In the genomic region with DNA sequence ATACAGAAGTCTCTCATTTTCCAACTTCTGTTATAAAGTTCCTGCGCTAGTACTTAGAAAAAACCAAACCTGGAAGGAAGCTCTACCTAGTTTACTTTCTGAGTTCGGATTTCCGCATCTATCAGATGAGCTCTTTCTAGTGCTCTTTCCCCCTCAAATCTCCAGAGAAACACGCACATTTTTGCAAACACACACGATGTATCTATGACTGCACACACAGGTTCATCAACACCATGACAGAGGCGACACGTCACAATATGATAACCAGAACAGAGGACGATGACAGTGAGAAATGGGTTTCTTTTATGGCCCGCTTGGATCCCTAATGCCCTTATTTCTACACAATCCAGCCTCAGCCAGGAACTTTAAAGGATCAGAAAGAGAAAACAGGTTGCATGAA, we compare ENCODE assay signal across 10 cellular contexts. TPM values are rescaled to one million over a fixed set of nuclear protein-coding genes. Genes with fewer than 3 reads are reported as not detected.
DNase-seq lines count a peak whose midpoint lies in the region; ATAC-seq, FAIRE-seq and TF ChIP-seq lines count a peak whose summit lies in the region.
"Had no signal": no experiment of that assay in that cellular context is flagged by ENCODE, and none has a peak within 500 bp of the region (broad histone marks: within the 10 kb centered on the region; RNA-seq: fewer than 3 reads in every experiment).

No MANE protein-coding gene starts in this region.

- H3K9ac ChIP-seq in KMS-11 (peak overlapping the region; percentile 72; the same call in 1 of the 2 replicates), endothelial cell of umbilical vein (replicated peaks; ENCODE audit: extremely low read depth, insufficient read depth, low read length) (no peak overlapping the region)

- H3K27me3 ChIP-seq in AG04450 (ENCODE audit: control insufficient read depth, insufficient read depth, low read length) (peaks cover 20% of the 10 kb centered on the region), KMS-11 (ENCODE audit: insufficient read depth, low read depth) (no peaks in the 10 kb centered on the region), endothelial cell of umbilical vein (ENCODE audit: control insufficient read depth in 2 of 2, insufficient read depth in 2 of 2, low read length in 2 of 2) (peaks cover 12 to 35% of the 10 kb centered on the region in 2 experiments), neutrophil (no peaks in the 10 kb centered on the region)

- H3K4me3 ChIP-seq in AG04450 (ENCODE audit: low read depth, low read length) (peak overlapping the region; percentile 50; the same call in 1 of the 2 replicates), KMS-11 (IDR thresholded peaks at IDR 0.05; ENCODE audit: insufficient read depth, low read depth, low read length) (no peak overlapping the region), WI38 (ENCODE audit: low read depth, low read length) (peak overlapping the region; percentile 46), endothelial cell of umbilical vein (replicated peaks in 1 of 3; ENCODE audit: insufficient read depth in 1 of 3, low read depth in 1 of 3, low read length in 3 of 3) (peak overlapping the region; percentile 26 to 67 (median 28)), neutrophil (ENCODE audit: low read depth in 1 of 2, low read length in 1 of 2) (peak overlapping the region; percentile 60 to 67)

- H4K20me1 ChIP-seq in KMS-11 (ENCODE audit: insufficient read depth): no peaks in the 10 kb centered on the region
- no peaks in the 10 kb centered on the region for H4K20me1 ChIP-seq in endothelial cell of umbilical vein (replicated peaks; ENCODE audit: control insufficient read depth, extremely low read depth, insufficient read depth, low read length)

- CTCF ChIA-PET in AG04450 (lab: Charles Lee): no interaction called here
- CTCF ChIA-PET in endothelial cell of umbilical vein (lab: Charles Lee): interaction anchor here (1.5 kb wide), 1 partner anchor 79 kb away, joined by 5 read pairs; no protein-coding TSS in a partner anchor

- TF ChIP-seq POLR2A in endothelial cell of umbilical vein (IDR thresholded peaks at IDR 0.05; ENCODE audit: low read depth, low read length): no peak

- no peaks in the 10 kb centered on the region for H3K9me1 ChIP-seq in endothelial cell of umbilical vein (replicated peaks; ENCODE audit: control insufficient read depth, extremely low read depth, insufficient read depth, low read length)

- POLR2A ChIA-PET in AG04450 (lab: Yijun Ruan, JAX): interaction anchor here (0.6 kb wide), 1 partner anchor 11 kb away, joined by 3 read pairs; no protein-coding TSS in a partner anchor
- POLR2A ChIA-PET in endothelial cell of umbilical vein (lab: Charles Lee): no interaction called here

- H3K4me2 ChIP-seq in KMS-11 (peak overlapping the region; percentile 93), endothelial cell of umbilical vein (ENCODE audit: insufficient read depth, low read length) (peak overlapping the region; percentile 89)

- no peak for FAIRE-seq in endothelial cell of umbilical vein (lab: Jason Lieb, UNC)

- ATAC-seq in GM18868 (IDR thresholded peaks at IDR 0.05; ENCODE audit: unreplicated experiment): peak; percentile 24
- ATAC-seq in esophagus mucosa: no peak
- no peak for ATAC-seq in GM18873 (IDR thresholded peaks at IDR 0.05; ENCODE audit: low FRiP score, unreplicated experiment)
- ATAC-seq: HCT116 had no signal

- H3K4me1 ChIP-seq in KMS-11 (ENCODE audit: low read depth, poor library complexity, severe bottlenecking) (peaks cover 16% of the 10 kb centered on the region), endothelial cell of umbilical vein (ENCODE audit: control insufficient read depth, extremely low read depth, insufficient read depth, low read length) (peaks cover 9% of the 10 kb centered on the region), neutrophil (ENCODE audit: control insufficient read depth in 1 of 2, insufficient read depth in 1 of 2, low read depth in 1 of 2, low read length in 1 of 2) (peaks cover 15 to 18% of the 10 kb centered on the region in 2 experiments)

- H3K79me2 ChIP-seq in KMS-11 (ENCODE audit: insufficient read depth, low read depth): no peaks in the 10 kb centered on the region
- H3K79me2 ChIP-seq in endothelial cell of umbilical vein (ENCODE audit: control insufficient read depth, insufficient read depth, low read length): no peaks in the 10 kb centered on the region

- H3K36me3 ChIP-seq in KMS-11 (ENCODE audit: insufficient read depth) (no peaks in the 10 kb centered on the region), endothelial cell of umbilical vein (ENCODE audit: control insufficient read depth in 2 of 2, extremely low read depth in 1 of 2, insufficient read depth in 2 of 2, low read length in 2 of 2) (no peaks in the 10 kb centered on the region), neutrophil (no peaks in the 10 kb centered on the region)

- no TSS peak for BruUV-seq in endothelial cell of umbilical vein (replicated peaks; lab: Mats Ljungman, UMichigan)

- H3K9me3 ChIP-seq in AG04450 (ENCODE audit: control insufficient read depth, insufficient read depth, low read length) (no peaks in the 10 kb centered on the region), endothelial cell of umbilical vein (replicated peaks; ENCODE audit: control insufficient read depth, insufficient read depth, low read length) (no peaks in the 10 kb centered on the region), neutrophil (no peaks in the 10 kb centered on the region)

- H2AFZ ChIP-seq in KMS-11 (ENCODE audit: low read depth): peak overlapping the region; percentile 96
- H2AFZ ChIP-seq in endothelial cell of umbilical vein (ENCODE audit: low read depth, low read length): peak overlapping the region; percentile 81

- intact Hi-C loops in endothelial cell of umbilical vein (cut with micrococcal nuclease): no loop called here

- DNase-seq in AG04450 (ENCODE audit: low read depth, low spot score): no peak
- peak; percentile 3 for DNase-seq in endothelial cell of umbilical vein (ENCODE audit: low read depth, low spot score)

- dilution Hi-C loops in endothelial cell of umbilical vein (cut with MboI; ENCODE audit: extremely low pct_ligation_motif_present, low sequenced_read_pairs): no loop called here

- no peak for TF ChIP-seq CTCF in AG04450 (IDR thresholded peaks at IDR 0.05; ENCODE audit: low read depth, low read length)
- no peak for TF ChIP-seq CTCF in KMS-11 (conservative IDR thresholded peaks at IDR 0.05; ENCODE audit: low read depth, low read length)
- TF ChIP-seq CTCF in WI38 (IDR thresholded peaks at IDR 0.05; ENCODE audit: low read depth, low read length): no peak
- TF ChIP-seq CTCF in endothelial cell of umbilical vein (IDR thresholded peaks at IDR 0.05; ENCODE audit: extremely low read depth in 1 of 2, insufficient read depth in 1 of 2, low read depth in 1 of 2, low read length in 2 of 2): no peak
- TF ChIP-seq CTCF in neutrophil (IDR thresholded peaks at IDR 0.05): no peak

- H3K27ac ChIP-seq in AG04450 (ENCODE audit: low read depth, low read length) (peak overlapping the region; percentile 11), KMS-11 (peak overlapping the region; percentile 76), endothelial cell of umbilical vein (ENCODE audit: insufficient read depth, low read depth, low read length) (no peak overlapping the region), neutrophil (peak overlapping the region; percentile 20)

TF ChIP-seq in endothelial cell of umbilical vein, 7 proteins besides CTCF, POLR2A, EP300 and RAD21:
- peak; percentile 23 for TF ChIP-seq EZH2 (IDR thresholded peaks at IDR 0.05; ENCODE audit: borderline replicate concordance, low read depth, low read length, severe bottlenecking)
- TF ChIP-seq, protein P1, sequence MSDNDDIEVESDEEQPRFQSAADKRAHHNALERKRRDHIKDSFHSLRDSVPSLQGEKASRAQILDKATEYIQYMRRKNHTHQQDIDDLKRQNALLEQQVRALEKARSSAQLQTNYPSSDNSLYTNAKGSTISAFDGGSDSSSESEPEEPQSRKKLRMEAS (IDR thresholded peaks at IDR 0.05; ENCODE audit: insufficient read depth, insufficient read length): no peak
TF ChIP-seq in endothelial cell of umbilical vein: peak in this region for 1.

RNA-seq across cellular contexts. Expression of a gene that starts 0.6 kb away (rescaled TPM):
- polyA plus RNA-seq in AG04450 (2011; rRNA removed) (not detected in 2 replicates), endothelial cell of umbilical vein (0.04 TPM in 1 of 2 replicates, not detected in the other)
- not detected in 2 replicates for polyA minus RNA-seq in AG04450 (2011; rRNA and poly(A)+ RNA removed)
- total RNA-seq in endothelial cell of umbilical vein (not detected in 2 replicates), esophagus mucosa (not detected)
- polyA plus RNA-seq in endothelial cell of umbilical vein (2011; cell fraction: cytosol; rRNA removed): 0.04 and 0.06 TPM in 2 replicates
- polyA plus RNA-seq in endothelial cell of umbilical vein (2011; cell fraction: nucleus; rRNA removed): 0.17 and 0.25 TPM in 2 replicates
- not detected in 2 replicates for polyA plus RNA-seq in endothelial cell of umbilical vein (2012)
- polyA minus RNA-seq in endothelial cell of umbilical vein: 0.19 TPM in 1 of 2 replicates, not detected in the other
- not detected for polyA minus RNA-seq in endothelial cell of umbilical vein (2011; cell fraction: cytosol; rRNA and poly(A)+ RNA removed)
- polyA minus RNA-seq in endothelial cell of umbilical vein (2011; cell fraction: nucleus; rRNA and poly(A)+ RNA removed): 0.24 TPM in 1 of 2 replicates, not detected in the other
- total RNA-seq: myocyte had no signal

RNA-seq across cellular contexts. Expression of a gene that starts 29.1 kb away (rescaled TPM):
- polyA plus RNA-seq in AG04450 (2011; rRNA removed) (not detected in 2 replicates), endothelial cell of umbilical vein (0.08 and 0.18 TPM in 2 replicates)
- not detected in 2 replicates for polyA minus RNA-seq in AG04450 (2011; rRNA and poly(A)+ RNA removed)
- total RNA-seq in endothelial cell of umbilical vein (0.14 and 0.38 TPM in 2 replicates), esophagus mucosa (5.3 TPM)
- 0.05 and 0.10 TPM in 2 replicates for polyA plus RNA-seq in endothelial cell of umbilical vein (2011; cell fraction: cytosol; rRNA removed)
- 0.14 and 0.16 TPM in 2 replicates for polyA plus RNA-seq in endothelial cell of umbilical vein (2011; cell fraction: nucleus; rRNA removed)
- polyA plus RNA-seq in endothelial cell of umbilical vein (2012): 0.21 TPM in 1 of 2 replicates, not detected in the other
- polyA minus RNA-seq in endothelial cell of umbilical vein: 1.0 and 3.1 TPM in 2 replicates
- polyA minus RNA-seq in endothelial cell of umbilical vein (2011; cell fraction: cytosol; rRNA and poly(A)+ RNA removed): not detected
- polyA minus RNA-seq in endothelial cell of umbilical vein (2011; cell fraction: nucleus; rRNA and poly(A)+ RNA removed): not detected in 2 replicates
- total RNA-seq: myocyte had no signal
